9 cellular contexts compared by ENCODE assay signal in the genomic region with DNA sequence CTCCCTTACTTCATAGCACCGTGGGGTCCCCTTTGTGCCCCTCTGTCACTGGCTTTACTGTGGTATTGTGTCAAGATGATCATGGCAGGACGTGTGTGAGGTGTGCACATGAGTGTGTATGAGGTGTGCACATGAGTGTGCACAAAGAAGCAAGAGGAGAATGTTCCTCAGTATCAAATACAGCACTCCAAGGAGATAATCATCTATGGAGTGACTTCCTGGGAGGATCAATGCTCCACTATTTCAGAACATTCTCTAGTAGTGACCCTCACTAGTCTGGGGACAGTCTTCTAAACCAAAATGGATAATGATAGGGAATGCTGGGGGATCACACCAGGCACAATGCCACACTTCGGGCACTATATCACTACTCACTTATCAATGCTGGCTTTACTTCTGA.
"Had no signal": no experiment of that assay in that cellular context is flagged by ENCODE, and none has a peak within 500 bp of the region (broad histone marks: within the 10 kb centered on the region; RNA-seq: fewer than 3 reads in every experiment).

No MANE protein-coding gene starts in this region.

- DNase-seq: GM23248, GOT3, H7, IMR-90, KBM-7 had no signal

- ATAC-seq: HCT116 had no signal

- H3K4me2 ChIP-seq: KMS-11 had no signal

- H3K36me3 ChIP-seq: HAP-1 had no signal

- FAIRE-seq: HTR-8/SVneo had no signal

- H2AFZ ChIP-seq: GM23248 had no signal

- H3K9me3 ChIP-seq: HAP-1 had no signal

- H3K9ac ChIP-seq: GM23248, KMS-11 had no signal

- H3K27ac ChIP-seq: GM23248, KMS-11 had no signal

- H3K4me3 ChIP-seq: GM23248, HAP-1 had no signal
